ENCODE assay signal across 13 cellular contexts in the genomic region with DNA sequence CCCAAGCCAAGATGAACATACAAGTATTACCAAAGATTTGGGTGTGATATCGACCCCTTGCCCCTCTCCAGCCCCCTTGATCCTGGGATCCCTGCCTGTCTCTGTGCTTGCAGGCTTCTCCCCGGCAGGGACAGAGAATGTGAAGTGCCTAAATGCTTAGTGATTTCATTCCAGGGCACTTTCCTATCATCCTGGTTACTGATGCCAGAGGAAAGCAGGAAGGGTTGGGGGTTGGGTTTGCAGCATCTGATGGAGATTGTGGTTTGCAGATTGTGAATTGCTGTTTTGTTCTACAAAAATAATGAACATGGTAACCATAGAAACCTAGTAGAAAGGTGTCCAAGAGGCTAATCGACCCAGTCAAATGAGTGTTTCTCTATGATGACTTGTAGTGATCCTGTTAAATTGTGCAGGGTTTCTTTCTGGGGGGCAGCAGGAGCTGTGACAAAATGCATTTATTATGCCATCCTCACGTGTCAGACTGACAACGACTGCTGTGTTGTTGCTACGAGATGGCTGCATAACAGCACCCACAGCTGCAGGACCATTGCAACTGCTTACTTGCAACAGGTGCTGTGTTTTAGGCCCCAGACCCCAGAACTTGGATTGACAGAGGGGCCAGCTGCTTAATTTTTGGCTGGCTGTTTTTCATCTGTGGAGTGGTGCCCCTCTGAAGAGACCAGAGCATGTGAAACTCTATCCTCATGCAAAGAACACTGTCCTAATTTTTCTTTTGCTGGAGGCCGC.
DNase-seq lines count a peak whose midpoint lies in the region; ATAC-seq, FAIRE-seq and TF ChIP-seq lines count a peak whose summit lies in the region.
"Had no signal": no experiment of that assay in that cellular context is flagged by ENCODE, and none has a peak within 500 bp of the region (broad histone marks: within the 10 kb centered on the region; RNA-seq: fewer than 3 reads in every experiment).

No MANE protein-coding gene starts in this region.

- no peaks in the 10 kb centered on the region for H3K79me2 ChIP-seq in HepG2 (ENCODE audit: insufficient read depth, low read length)

- peaks cover 56% of the 10 kb centered on the region for H3K4me1 ChIP-seq in SJCRH30
- H3K4me1 ChIP-seq in HepG2 (ENCODE audit: insufficient read depth, low read length), result peaks cover 22% of the 10 kb centered on the region

- peak overlapping the region; percentile 0; the same call in 1 of the 2 replicates for H3K4me3 ChIP-seq in SJCRH30
- H3K4me3 ChIP-seq in HepG2 (replicated peaks in 1 of 3; ENCODE audit: insufficient read depth in 1 of 3, low read depth in 2 of 3, low read length in 3 of 3), result no peak overlapping the region
- H3K4me3 ChIP-seq: upper lobe of left lung had no signal

- POLR2A ChIA-PET in HepG2 (lab: Yijun Ruan, JAX), result no interaction called here

- CTCF ChIA-PET in HepG2 (lab: Yijun Ruan, JAX; ENCODE audit: low intra/inter-chr PET ratio, low total read pairs), result no interaction called here

- BruUV-seq in HepG2 (replicated peaks; lab: Mats Ljungman, UMichigan), result no TSS peak

- H3K9me3 ChIP-seq in SJCRH30 (replicated peaks) (no peaks in the 10 kb centered on the region), HepG2 (ENCODE audit: low read length) (no peaks in the 10 kb centered on the region)
- H3K9me3 ChIP-seq: upper lobe of left lung had no signal

- peak; percentile 27 for FAIRE-seq in islet of Langerhans (lab: Jason Lieb, UNC)
- FAIRE-seq in HepG2 (lab: Jason Lieb, UNC), result no peak

- TF ChIP-seq RAD21 in HepG2 (CRISPR knock-in tag; IDR thresholded peaks at IDR 0.05), result no peak

- TF ChIP-seq CTCF in HepG2 (CRISPR knock-in tag; IDR thresholded peaks at IDR 0.05), result no peak

- no peak overlapping the region for H3K4me2 ChIP-seq in HepG2 (ENCODE audit: low read depth, low read length)

- no peaks in the 10 kb centered on the region for H3K27me3 ChIP-seq in SJCRH30
- no peaks in the 10 kb centered on the region for H3K27me3 ChIP-seq in HepG2 (ENCODE audit: control insufficient read depth in 1 of 2, insufficient read depth in 2 of 2, low read length in 2 of 2)
- H3K27me3 ChIP-seq: upper lobe of left lung had no signal

- TF ChIP-seq POLR2A in HepG2 (IDR thresholded peaks at IDR 0.05; ENCODE audit: insufficient read depth in 1 of 2, low read depth in 2 of 2, low read length in 2 of 2), result no peak

- TF ChIP-seq EP300 in HepG2 (IDR thresholded peaks at IDR 0.05; ENCODE audit: low read depth in 2 of 2, low read length in 2 of 2), result no peak
- no peak for TF ChIP-seq EP300 in HepG2 (CRISPR knock-in tag; IDR thresholded peaks at IDR 0.05; ENCODE audit: borderline replicate concordance)

- DNase-seq in NCI-H2081 (lab: John Stamatoyannopoulos, UW), result peak; percentile 17 to 52
- DNase-seq in NCI-H2081 treated with DMSO at 0.1 percent for 48 hours (lab: John Stamatoyannopoulos, UW), result no peak
- peak; percentile 99 for DNase-seq in SJCRH30
- DNase-seq in substantia nigra (lab: John Stamatoyannopoulos, UW), result peak in 6 of 49 donors; percentile 13 to 45 (median 26)
- DNase-seq in HepG2 (ENCODE audit: low spot score), result no peak
- no peak for DNase-seq in activated CD8-positive, alpha-beta memory T cell treated with anti-CD3 and anti-CD28 coated beads, Interleukin-2, amount 50 U/mL, for 4 hours
- DNase-seq in NCI-H446 treated with DMSO at 0.1 percent for 48 hours (lab: John Stamatoyannopoulos, UW), result no peak
- DNase-seq: activated B cell treated with CpG ODN at 0.5 μM for 24 hours, DND-41, H9, SHP77 treated with DMSO at 0.1 percent for 48 hours, upper lobe of left lung had no signal

- intact Hi-C loops in HepG2 (cut with micrococcal nuclease; ENCODE audit: unreplicated experiment), result no loop called here

- no peaks in the 10 kb centered on the region for H4K20me1 ChIP-seq in HepG2 (ENCODE audit: insufficient read depth, low read length)

- H3K27ac ChIP-seq in SJCRH30 (peak overlapping the region; percentile 93), substantia nigra (ENCODE audit: low read depth, low read length, poor library complexity, severe bottlenecking) (peak overlapping the region; percentile 44), HepG2 (ENCODE audit: extremely low read length, insufficient read depth, low read length) (no peak overlapping the region)

- H3K9ac ChIP-seq in HepG2 (ENCODE audit: insufficient read depth, low read depth, low read length), result no peak overlapping the region

- no peak overlapping the region for H2AFZ ChIP-seq in HepG2 (ENCODE audit: low read length)

- H3K36me3 ChIP-seq in SJCRH30 (no peaks in the 10 kb centered on the region), HepG2 (replicated peaks in 1 of 2; ENCODE audit: control insufficient read depth in 1 of 2, insufficient read depth in 2 of 2, low read length in 2 of 2) (no peaks in the 10 kb centered on the region)
- H3K36me3 ChIP-seq: upper lobe of left lung had no signal

- in situ Hi-C loops in HepG2 (cut with HindIII; ENCODE audit: extremely low pct_ligation_motif_present, low pct_unique_long_range_greater_than_20kb), result no loop called here

- ATAC-seq in HepG2, result no peak

- WGBS in HepG2 (ENCODE audit: low lambda C conversion rate), result 28% methylated on average over 4 of the region's 7 CpGs

TF ChIP-seq in HepG2, 621 proteins besides CTCF, POLR2A, EP300 and RAD21:
- TF ChIP-seq, protein P1, sequence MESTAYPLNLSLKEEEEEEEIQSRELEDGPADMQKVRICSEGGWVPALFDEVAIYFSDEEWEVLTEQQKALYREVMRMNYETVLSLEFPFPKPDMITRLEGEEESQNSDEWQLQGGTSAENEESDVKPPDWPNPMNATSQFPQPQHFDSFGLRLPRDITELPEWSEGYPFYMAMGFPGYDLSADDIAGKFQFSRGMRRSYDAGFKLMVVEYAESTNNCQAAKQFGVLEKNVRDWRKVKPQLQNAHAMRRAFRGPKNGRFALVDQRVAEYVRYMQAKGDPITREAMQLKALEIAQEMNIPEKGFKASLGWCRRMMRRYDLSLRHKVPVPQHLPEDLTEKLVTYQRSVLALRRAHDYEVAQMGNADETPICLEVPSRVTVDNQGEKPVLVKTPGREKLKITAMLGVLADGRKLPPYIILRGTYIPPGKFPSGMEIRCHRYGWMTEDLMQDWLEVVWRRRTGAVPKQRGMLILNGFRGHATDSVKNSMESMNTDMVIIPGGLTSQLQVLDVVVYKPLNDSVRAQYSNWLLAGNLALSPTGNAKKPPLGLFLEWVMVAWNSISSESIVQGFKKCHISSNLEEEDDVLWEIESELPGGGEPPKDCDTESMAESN (CRISPR knock-in tag; conservative IDR thresholded peaks at IDR 0.05), result no peak
- TF ChIP-seq FIP1L1 (IDR thresholded peaks at IDR 0.05; ENCODE audit: borderline replicate concordance, insufficient read depth, low read depth, low read length) (no peak), NBN (conservative IDR thresholded peaks at IDR 0.05) (no peak), PHF8 (CRISPR knock-in tag; IDR thresholded peaks at IDR 0.05) (no peak), EED (CRISPR knock-in tag; IDR thresholded peaks at IDR 0.05) (no peak), SMYD3 (CRISPR knock-in tag; IDR thresholded peaks at IDR 0.05) (no peak)

Comparison
In these comparisons a context has a peak if more than half of its experiments do, and no peak if none do; other contexts are left out.
1. DNase-seq: peak in NCI-H2081 (2 of 2) and SJCRH30 (2 of 2); none in NCI-H2081 treated with DMSO at 0.1 percent for 48 hours (single experiment), HepG2 (single experiment), activated CD8-positive, alpha-beta memory T cell treated with anti-CD3 and anti-CD28 coated beads, Interleukin-2, amount 50 U/mL, for 4 hours (single experiment) and NCI-H446 treated with DMSO at 0.1 percent for 48 hours (single experiment).